Comparison of ENCODE assay signal across 22 cellular contexts in genomic region chr20:38811769-38812168, GRCh38. TPM values are rescaled to one million over a fixed set of nuclear protein-coding genes. Genes with fewer than 3 reads are reported as not detected.
DNase-seq lines count a peak whose midpoint lies in the region; ATAC-seq, FAIRE-seq and TF ChIP-seq lines count a peak whose summit lies in the region.
"Had no signal": no experiment of that assay in that cellular context is flagged by ENCODE, and none has a peak within 500 bp of the region (broad histone marks: within the 10 kb centered on the region; RNA-seq: fewer than 3 reads in every experiment).

No MANE protein-coding gene starts in this region.

- peak overlapping the region; percentile 84 for H3K27ac ChIP-seq in GM12878 (ENCODE audit: control insufficient read depth, insufficient read depth)
- peak overlapping the region in 3 of 4 donors; percentile 24 to 55 (median 30) for H3K27ac ChIP-seq in gastrocnemius medialis
- H3K27ac ChIP-seq: A549, body of pancreas had no signal

- no peak for TF ChIP-seq EP300 in GM12878 (IDR thresholded peaks at IDR 0.05; ENCODE audit: borderline replicate concordance in 1 of 2, control insufficient read depth in 1 of 2, low read depth in 2 of 2, low read length in 2 of 2)

- H3K36me3 Mint-ChIP-seq in activated T-cell treated with anti-CD3 and anti-CD28 coated beads, Interleukin-2, amount 50 U/mL, for 4 hours (ENCODE audit: insufficient read depth), result peaks cover 56% of the 10 kb centered on the region
- peaks cover 18 to 48% of the 10 kb centered on the region in 2 donors for H3K36me3 Mint-ChIP-seq in activated T-cell treated with anti-CD3 and anti-CD28 coated beads, Interleukin-2, amount 50 U/mL, for 72 hours (ENCODE audit: insufficient read depth in 2 of 2)

- H3K36me3 ChIP-seq in Loucy (ENCODE audit: insufficient read depth, low read length), result no peaks in the 10 kb centered on the region
- H3K36me3 ChIP-seq in GM12878 (ENCODE audit: control insufficient read depth in 2 of 2, insufficient read depth in 2 of 2, low read length in 1 of 2), result peaks cover 0 to 4% of the 10 kb centered on the region in 2 experiments
- no peaks in the 10 kb centered on the region for H3K36me3 ChIP-seq in gastrocnemius medialis
- H3K36me3 ChIP-seq: esophagus muscularis mucosa had no signal

- H3K9me3 ChIP-seq in Loucy (ENCODE audit: insufficient read depth, low read depth, low read length) (no peaks in the 10 kb centered on the region), GM12878 (replicated peaks; ENCODE audit: control insufficient read depth, insufficient read depth, low read length) (no peaks in the 10 kb centered on the region), gastrocnemius medialis (no peaks in the 10 kb centered on the region)
- H3K9me3 ChIP-seq: A549, body of pancreas, esophagus muscularis mucosa had no signal

- 93% methylated on average over 4 of the region's 4 CpGs for WGBS in GM12878 (ENCODE audit: insufficient coverage, insufficient replicate concordance, low lambda C conversion rate, missing lambda C conversion rate)

- H3K9me2 ChIP-seq in Loucy (replicated peaks; ENCODE audit: low read depth, low read length), result no peaks in the 10 kb centered on the region

- H2AFZ ChIP-seq in Loucy (ENCODE audit: low read length), result no peak overlapping the region
- H2AFZ ChIP-seq in GM12878 (ENCODE audit: control insufficient read depth, low read depth, low read length), result no peak overlapping the region

- ATAC-seq in activated T-cell treated with anti-CD3 and anti-CD28 coated beads, Interleukin-2, amount 50 U/mL, for 4 hours, result no peak
- ATAC-seq in activated T-cell treated with anti-CD3 and anti-CD28 coated beads, Interleukin-2, amount 50 U/mL, for 72 hours (replicated peaks in 1 of 2), result no peak
- ATAC-seq in GM12878 (no peak), gastrocnemius medialis (no peak)
- ATAC-seq: A549; activated CD8-positive, alpha-beta memory T cell treated with anti-CD3 and anti-CD28 coated beads, Interleukin-2, amount 10 ng/mL, durations not matched to agents 7 days and 5 days; body of pancreas had no signal

- H3K4me1 Mint-ChIP-seq in activated T-cell treated with anti-CD3 and anti-CD28 coated beads, Interleukin-2, amount 50 U/mL, for 4 hours (ENCODE audit: low read depth), result peaks cover 89% of the 10 kb centered on the region
- peaks cover 88% of the 10 kb centered on the region for H3K4me1 Mint-ChIP-seq in activated T-cell treated with anti-CD3 and anti-CD28 coated beads, Interleukin-2, amount 50 U/mL, for 72 hours (ENCODE audit: low read depth)

- DNase-seq in activated T-cell treated with anti-CD3 and anti-CD28 coated beads, Interleukin-2, amount 50 U/mL, for 4 hours, result no peak
- DNase-seq in activated T-cell treated with anti-CD3 and anti-CD28 coated beads, Interleukin-2, amount 50 U/mL, for 72 hours, result no peak
- no peak for DNase-seq in GM12878 (ENCODE audit: low read depth, low spot score)
- DNase-seq in gastrocnemius medialis, result no peak
- DNase-seq in NCI-H524 treated with DMSO at 0.1 percent for 48 hours (lab: John Stamatoyannopoulos, UW), result no peak
- no peak for DNase-seq in hippocampal formation (lab: John Stamatoyannopoulos, UW)
- DNase-seq in NCI-H2029 (lab: John Stamatoyannopoulos, UW), result no peak
- DNase-seq: activated CD4-positive, CD25-positive, alpha-beta regulatory T cell; activated CD8-positive, alpha-beta memory T cell treated with anti-CD3 and anti-CD28 coated beads, Interleukin-2, amount 10 ng/mL, durations not matched to agents 7 days and 5 days; activated naive CD4-positive, alpha-beta T cell treated with anti-CD3 and anti-CD28 coated beads, Interleukin-2, amount 50 U/mL, for 16 hours; body of pancreas; EL; mesenchymal stem cell; NCI-H1436 treated with DMSO at 0.1 percent for 48 hours; NCI-H2227 treated with DMSO at 0.1 percent for 48 hours; Right ventricle myocardium superior; stimulated activated naive CD4-positive, alpha-beta T cell had no signal

- H4K20me1 ChIP-seq in Loucy (ENCODE audit: insufficient read depth, low read length, poor library complexity, severe bottlenecking) (peaks cover 13% of the 10 kb centered on the region), GM12878 (ENCODE audit: control insufficient read depth, insufficient read depth) (peaks cover 3% of the 10 kb centered on the region; the same call in 1 of the 2 replicates)

- CTCF ChIA-PET in GM12878 (lab: Yijun Ruan, JAX), result interaction anchor here (1.0 to 3.7 kb wide), 5 partner anchors 10 to 81 kb away, joined by 4 to 17 read pairs (median 5); no protein-coding TSS in a partner anchor

- BruUV-seq in GM12878 (replicated peaks; lab: Mats Ljungman, UMichigan), result no TSS peak

- H3K4me3 Mint-ChIP-seq in activated T-cell treated with anti-CD3 and anti-CD28 coated beads, Interleukin-2, amount 50 U/mL, for 4 hours, result peak overlapping the region; percentile 2
- H3K4me3 Mint-ChIP-seq in activated T-cell treated with anti-CD3 and anti-CD28 coated beads, Interleukin-2, amount 50 U/mL, for 72 hours, result peak overlapping the region in 1 of 2 donors; percentile 20
- H3K4me3 Mint-ChIP-seq: activated CD8-positive, alpha-beta memory T cell treated with anti-CD3 and anti-CD28 coated beads, Interleukin-2, amount 10 ng/mL, durations not matched to agents 7 days and 5 days; dendritic cell treated with granulocyte-macrophage colony-stimulating factor and Interleukin-4, amounts not matched to agents 40 ng/mL and 50 ng/mL, for 4 days; T-helper 1 cell treated with Interleukin-12 subunit alpha and Interleukin-12 subunit beta and Interleukin-4 antibody, amounts not matched to agents 30 μg/mL and 1 μg/mL, for 36 hours had no signal

- H3K9ac ChIP-seq in Loucy (ENCODE audit: low read depth, low read length, poor library complexity, severe bottlenecking) (no peak overlapping the region), GM12878 (ENCODE audit: control insufficient read depth, insufficient read depth, low read length) (no peak overlapping the region)

- no peaks in the 10 kb centered on the region for H3F3A ChIP-seq in Loucy (ENCODE audit: low read depth)

- POLR2A ChIA-PET in GM12878 (lab: Charles Lee), result interaction anchor here (0.5 to 1.4 kb wide), 8 partner anchors 8 to 149 kb away, joined by 3 to 8 read pairs (median 4); no protein-coding TSS in a partner anchor

- TF ChIP-seq CTCF in Loucy (conservative IDR thresholded peaks at IDR 0.05; ENCODE audit: low read length) (no peak), GM12878 (IDR thresholded peaks at IDR 0.05 in 2 of 3, conservative IDR thresholded peaks at IDR 0.05 in 1 of 3; ENCODE audit: control insufficient read depth in 2 of 3, extremely low read depth in 1 of 3, insufficient read depth in 1 of 3, low read depth in 3 of 3, low read length in 3 of 3) (no peak), gastrocnemius medialis (IDR thresholded peaks at IDR 0.05 in 4 of 5, conservative IDR thresholded peaks at IDR 0.05 in 1 of 5) (no peak)

- no peaks in the 10 kb centered on the region for H3K9me3 Mint-ChIP-seq in activated T-cell treated with anti-CD3 and anti-CD28 coated beads, Interleukin-2, amount 50 U/mL, for 4 hours
- no peaks in the 10 kb centered on the region for H3K9me3 Mint-ChIP-seq in activated T-cell treated with anti-CD3 and anti-CD28 coated beads, Interleukin-2, amount 50 U/mL, for 72 hours
- H3K9me3 Mint-ChIP-seq: dendritic cell treated with granulocyte-macrophage colony-stimulating factor and Interleukin-4, amounts not matched to agents 40 ng/mL and 50 ng/mL, for 4 days; T-helper 1 cell treated with Interleukin-12 subunit alpha and Interleukin-12 subunit beta and Interleukin-4 antibody, amounts not matched to agents 30 μg/mL and 1 μg/mL, for 36 hours had no signal

- TF ChIP-seq RAD21 in GM12878 (IDR thresholded peaks at IDR 0.05; ENCODE audit: insufficient read depth, low read depth, low read length), result no peak

- intact Hi-C loops in GM12878 (cut with micrococcal nuclease; ENCODE audit: unreplicated experiment), result no loop called here
- intact Hi-C loops in gastrocnemius medialis (cut with DNase I; ENCODE audit: low total_unique reads), result no loop called here

- H3K27me3 ChIP-seq in Loucy (ENCODE audit: insufficient read depth, low read length, poor library complexity, severe bottlenecking) (no peaks in the 10 kb centered on the region), GM12878 (replicated peaks in 1 of 2; ENCODE audit: control insufficient read depth in 2 of 2, insufficient read depth in 2 of 2, low read length in 1 of 2) (no peaks in the 10 kb centered on the region), gastrocnemius medialis (peaks cover 15 to 21% (median 18%) of the 10 kb centered on the region in 3 donors)

- H3K27me3 Mint-ChIP-seq in activated T-cell treated with anti-CD3 and anti-CD28 coated beads, Interleukin-2, amount 50 U/mL, for 4 hours (ENCODE audit: low read depth), result no peaks in the 10 kb centered on the region
- H3K27me3 Mint-ChIP-seq in activated T-cell treated with anti-CD3 and anti-CD28 coated beads, Interleukin-2, amount 50 U/mL, for 72 hours (ENCODE audit: low read depth), result no peaks in the 10 kb centered on the region
- H3K27me3 Mint-ChIP-seq: activated CD8-positive, alpha-beta memory T cell treated with anti-CD3 and anti-CD28 coated beads, Interleukin-2, amount 10 ng/mL, durations not matched to agents 7 days and 5 days had no signal

- H3K4me2 ChIP-seq in Loucy (ENCODE audit: low read depth, low read length, poor library complexity, severe bottlenecking) (peak overlapping the region; percentile 5), GM12878 (ENCODE audit: control insufficient read depth, insufficient read depth) (peak overlapping the region; percentile 87)
- H3K4me2 ChIP-seq: A549 had no signal

- no peak overlapping the region for H3K27ac Mint-ChIP-seq in activated T-cell treated with anti-CD3 and anti-CD28 coated beads, Interleukin-2, amount 50 U/mL, for 72 hours
- H3K27ac Mint-ChIP-seq: dendritic cell treated with granulocyte-macrophage colony-stimulating factor and Interleukin-4, amounts not matched to agents 40 ng/mL and 50 ng/mL, for 4 days; T-helper 1 cell treated with Interleukin-12 subunit alpha and Interleukin-12 subunit beta and Interleukin-4 antibody, amounts not matched to agents 30 μg/mL and 1 μg/mL, for 36 hours had no signal

- peaks cover 87% of the 10 kb centered on the region for H3K79me2 ChIP-seq in Loucy (ENCODE audit: insufficient read depth, low read length)
- H3K79me2 ChIP-seq in GM12878 (ENCODE audit: control insufficient read depth, insufficient read depth, low read length), result peaks cover 96% of the 10 kb centered on the region

- SMC1A ChIA-PET in GM12878 (lab: Charles Lee; ENCODE audit: uncharacterized antibody, unreplicated experiment), result interaction anchor here (1.0 to 11.1 kb wide), 8 partner anchors 15 to 81 kb away, joined by 3 to 187 read pairs (median 14); no protein-coding TSS in a partner anchor

- TF ChIP-seq POLR2A in GM12878 (IDR thresholded peaks at IDR 0.05; ENCODE audit: low read depth, low read length), result 0 out of 2 replicates have a peak, but pooled peaks have one; percentile 12
- no peak for TF ChIP-seq POLR2A in gastrocnemius medialis (IDR thresholded peaks at IDR 0.05)

- FAIRE-seq in GM12878 (lab: Jason Lieb, UNC), result no peak
- FAIRE-seq: A549 had no signal

- in situ Hi-C loops in GM12878 (cut with MboI), result no loop called here
- in situ Hi-C loops in gastrocnemius medialis (cut with MboI; ENCODE audit: low sequenced_read_pairs in 4 of 4), result no loop called here

- RAD21 ChIA-PET in GM12878 (lab: Charles Lee; ENCODE audit: unreplicated experiment), result interaction anchor here (0.8 to 2.8 kb wide), 11 partner anchors 11 to 81 kb away, joined by 3 to 14 read pairs (median 5); no protein-coding TSS in a partner anchor

- H3K4me1 ChIP-seq in Loucy (ENCODE audit: insufficient read depth, low read length, poor library complexity, severe bottlenecking), result peaks cover 49% of the 10 kb centered on the region
- H3K4me1 ChIP-seq in GM12878 (ENCODE audit: control insufficient read depth, insufficient read depth, low read length), result peaks cover 59% of the 10 kb centered on the region
- H3K4me1 ChIP-seq in gastrocnemius medialis, result peaks cover 0 to 3% of the 10 kb centered on the region in 2 donors

- H3K4me3 ChIP-seq in Loucy (ENCODE audit: low read length, poor library complexity, severe bottlenecking) (no peak overlapping the region), GM12878 (peak overlapping the region; percentile 60; the same call in 1 of the 2 replicates), gastrocnemius medialis (no peak overlapping the region)
- H3K4me3 ChIP-seq: A549, body of pancreas, esophagus muscularis mucosa had no signal

RNA-seq across cellular contexts. Expression of gene PPP1R16B, which starts 6.3 kb away (rescaled TPM):
- 100 to 1,000 TPM; 148 to 163 (median 160) TPM for total RNA-seq in activated T-cell treated with anti-CD3 and anti-CD28 coated beads, Interleukin-2, amount 50 U/mL, for 4 hours
- 100 to 1,000 TPM; 143 to 184 TPM for total RNA-seq in activated T-cell treated with anti-CD3 and anti-CD28 coated beads, Interleukin-2, amount 50 U/mL, for 72 hours
- total RNA-seq in GM12878 (2013; cell fraction: nucleolus; rRNA removed), result 41.2 and 47.8 TPM in 2 replicates
- total RNA-seq in GM12878 (2014; rRNA removed) (81.0 and 83.9 TPM in 2 replicates), GM12878 (2014; rRNA removed; fragmentation: Illumina TruSeq; extraction: Trizol) (63.2 and 66.5 TPM in 2 replicates), GM12878 (2021) (89.9 and 90.2 TPM in 2 replicates), gastrocnemius medialis (1 to 10 TPM in 1 of 4 donors, under 1 TPM in 3; 0.16 to 2.4 (median 0.59) TPM)
- 42.7 TPM for polyA plus RNA-seq in GM12878 (2011; ENCODE audit: low read depth)
- polyA plus RNA-seq in GM12878 (2011; rRNA removed) (48.4 and 66.8 TPM in 2 replicates), GM12878 (2014; fragmentation: Illumina TruSeq; extraction: Trizol) (54.4 and 64.6 TPM in 2 replicates), GM12878 (2014; fragmentation: Nextera tagmentation; extraction: Ambion mirVana) (10 to 100 TPM; 13.4 to 14.2 TPM), GM12878 (2014; rRNA removed) (61.4 and 61.5 TPM in 2 replicates), GM12878 (2016; fragmentation: Nextera tagmentation; extraction: Ambion mirVana) (10 to 100 TPM; 72.2 to 77.5 TPM)
- 71.6 and 82.8 TPM in 2 replicates for polyA plus RNA-seq in GM12878 (2011; cell fraction: cytosol; rRNA removed)
- polyA plus RNA-seq in GM12878 (2011; cell fraction: nucleus; rRNA removed), result 64.3 and 67.1 TPM in 2 replicates
- polyA plus RNA-seq in GM12878 (2012), result 56.6 and 60.9 TPM in 2 replicates
- polyA minus RNA-seq in GM12878 (2011; rRNA and poly(A)+ RNA removed), result 111 and 162 TPM in 2 replicates
- 42.0 and 46.7 TPM in 2 replicates for polyA minus RNA-seq in GM12878 (2011; cell fraction: cytosol; rRNA and poly(A)+ RNA removed)
- polyA minus RNA-seq in GM12878 (2011; cell fraction: nucleus; rRNA and poly(A)+ RNA removed), result 13.7 and 24.2 TPM in 2 replicates

Comparison
In these comparisons a context has a peak if more than half of its experiments do, and no peak if none do; other contexts are left out.
1. RNA of gene PPP1R16B, which starts 6.3 kb away (total RNA-seq): 143 to 184 TPM in activated T-cell treated with anti-CD3 and anti-CD28 coated beads, Interleukin-2, amount 50 U/mL, for 72 hours, 148 to 163 TPM in activated T-cell treated with anti-CD3 and anti-CD28 coated beads, Interleukin-2, amount 50 U/mL, for 4 hours and 41.2 to 90.2 TPM in GM12878; 0.16 to 2.4 TPM in gastrocnemius medialis; every median in the first group is over 10 times any median in the second.